ENCODE assay signal across 1 cellular context in genomic region chr7:134500982-134501381, GRCh38.
TF ChIP-seq lines count a peak whose summit lies in the region.

No MANE protein-coding gene starts in this region.

TF ChIP-seq in endothelial cell of umbilical vein, 7 proteins besides CTCF, POLR2A, EP300 and RAD21:
- TF ChIP-seq GATA2 (IDR thresholded peaks at IDR 0.05; ENCODE audit: insufficient read depth, insufficient read length, low read depth, low read length) (no peak), EZH2 (IDR thresholded peaks at IDR 0.05; ENCODE audit: borderline replicate concordance, low read depth, low read length, severe bottlenecking) (no peak), JUN (IDR thresholded peaks at IDR 0.05; ENCODE audit: borderline replicate concordance, insufficient read depth, insufficient read length, low read depth) (no peak), MAX (IDR thresholded peaks at IDR 0.05; ENCODE audit: insufficient read depth, insufficient read length) (no peak), MYC (IDR thresholded peaks at IDR 0.05; ENCODE audit: low read depth, low read length) (no peak), POLR2AphosphoS5 (IDR thresholded peaks at IDR 0.05; ENCODE audit: insufficient read depth, low read depth, low read length) (no peak), FOS (IDR thresholded peaks at IDR 0.05; ENCODE audit: borderline replicate concordance, insufficient read depth, low read length) (no peak)
